Comparison of ENCODE assay signal across 25 cellular contexts in genomic region chr17:12922120-12922519, GRCh38.
"Had no signal": no experiment of that assay in that cellular context is flagged by ENCODE, and none has a peak within 500 bp of the region (broad histone marks: within the 10 kb centered on the region; RNA-seq: fewer than 3 reads in every experiment).

No MANE protein-coding gene starts in this region.

- H3K27ac ChIP-seq: left ventricle myocardium inferior, neural progenitor cell, neutrophil, ovary, skin epidermis, suprapubic skin, thoracic aorta, tibial artery, upper lobe of right lung had no signal

- H3K4me3 ChIP-seq: left ventricle myocardium inferior, lung, neural progenitor cell, ovary, skin epidermis, suprapubic skin, thoracic aorta, tibial artery, upper lobe of right lung had no signal

- DNase-seq: islet precursor cell; left ventricle myocardium inferior; mesendoderm; naive B cell; natural killer cell; nephron progenitor cell; ovary; retina; right cardiac atrium; stimulated activated CD4-positive, alpha-beta T cell treated with anti-CD3 and anti-CD28 coated beads, Interleukin-12 subunit alpha, Interleukin-12 subunit beta, amount 100 ng/mL, for 4 hours; stimulated activated CD4-positive, alpha-beta T cell treated with anti-CD3 and anti-CD28 coated beads, Interleukin-15, amount 100 ng/mL, for 24 hours; stimulated activated CD4-positive, alpha-beta T cell treated with anti-CD3 and anti-CD28 coated beads, Interleukin-2, amount 100 ng/mL, for 24 hours; stimulated activated CD4-positive, alpha-beta T cell treated with anti-CD3 and anti-CD28 coated beads, Interleukin-4, amount 100 ng/mL, for 24 hours; stimulated activated naive CD4-positive, alpha-beta T cell; tibial artery; trophoblast cell; upper lobe of right lung had no signal

- ATAC-seq: natural killer cell; right cardiac atrium; sciatic nerve; stimulated activated effector memory CD8-positive, alpha-beta T cell treated with anti-CD3 and anti-CD28 coated beads, Interleukin-12 subunit alpha, Interleukin-12 subunit beta, amount 100 ng/mL, for 72 hours; upper lobe of right lung had no signal
